In genomic region chrX:74514384-74514783, GRCh38 we compare ENCODE assay signal across 16 cellular contexts.
DNase-seq lines count a peak whose midpoint lies in the region; ATAC-seq and TF ChIP-seq lines count a peak whose summit lies in the region.
"Had no signal": no experiment of that assay in that cellular context is flagged by ENCODE, and none has a peak within 500 bp of the region (broad histone marks: within the 10 kb centered on the region; RNA-seq: fewer than 3 reads in every experiment).

No MANE protein-coding gene starts in this region.

- H3K4me3 Mint-ChIP-seq in endodermal cell = no peak overlapping the region
- H3K4me3 Mint-ChIP-seq in osteocyte (ENCODE audit: unreplicated experiment) = no peak overlapping the region
- H3K4me3 Mint-ChIP-seq: activated CD4-positive, alpha-beta T cell treated with anti-CD3 and anti-CD28 coated beads, Interleukin-2, amount 10 ng/mL, durations not matched to agents 24 days and 14 days; activated CD8-positive, alpha-beta memory T cell treated with anti-CD3 and anti-CD28 coated beads, Interleukin-2, amount 10 ng/mL, durations not matched to agents 7 days and 5 days; activated naive CD8-positive, alpha-beta T cell; immature natural killer cell had no signal

- no peaks in the 10 kb centered on the region for H3K4me1 ChIP-seq in endodermal cell (ENCODE audit: control insufficient read depth, insufficient read depth, low read length)

- H3K27ac Mint-ChIP-seq in endodermal cell = no peak overlapping the region
- H3K27ac Mint-ChIP-seq in osteocyte (ENCODE audit: unreplicated experiment) = no peak overlapping the region
- H3K27ac Mint-ChIP-seq: activated CD4-positive, alpha-beta T cell treated with anti-CD3 and anti-CD28 coated beads, Interleukin-2, amount 10 ng/mL, durations not matched to agents 24 days and 14 days; activated CD8-positive, alpha-beta memory T cell treated with anti-CD3 and anti-CD28 coated beads, Interleukin-2, amount 10 ng/mL, durations not matched to agents 7 days and 5 days; activated naive CD8-positive, alpha-beta T cell; immature natural killer cell had no signal

- H3K9me3 ChIP-seq in endodermal cell (ENCODE audit: control insufficient read depth, low read length) = no peaks in the 10 kb centered on the region

- H3K4me3 ChIP-seq in endodermal cell (ENCODE audit: low read length) = no peak overlapping the region

- H3K36me3 Mint-ChIP-seq in endodermal cell (ENCODE audit: low read depth) = peaks cover 3% of the 10 kb centered on the region
- no peaks in the 10 kb centered on the region for H3K36me3 Mint-ChIP-seq in osteocyte (ENCODE audit: unreplicated experiment)
- H3K36me3 Mint-ChIP-seq: activated CD8-positive, alpha-beta memory T cell treated with anti-CD3 and anti-CD28 coated beads, Interleukin-2, amount 10 ng/mL, durations not matched to agents 7 days and 5 days; activated naive CD8-positive, alpha-beta T cell; immature natural killer cell had no signal

- no peak overlapping the region for H3K27ac ChIP-seq in endodermal cell (ENCODE audit: low read depth, low read length)

- TF ChIP-seq CTCF in endodermal cell (conservative IDR thresholded peaks at IDR 0.05) = no peak
- no peak for TF ChIP-seq CTCF in osteocyte (IDR thresholded peaks at IDR 0.05)
- TF ChIP-seq CTCF in GM20000 (IDR thresholded peaks at IDR 0.05; ENCODE audit: extremely low read depth, missing control alignments) = no peak

- no peak for ATAC-seq in HG03159 (IDR thresholded peaks at IDR 0.05; ENCODE audit: unreplicated experiment)
- ATAC-seq: activated CD8-positive, alpha-beta memory T cell treated with anti-CD3 and anti-CD28 coated beads, Interleukin-2, amount 10 ng/mL, durations not matched to agents 7 days and 5 days had no signal

- WGBS in endodermal cell (ENCODE audit: insufficient coverage in 1 of 2, insufficient read length in 1 of 2), 2 experiments = 0% methylated on average over 1 of the region's 2 CpGs; no CpG with 5 or more reads in 1 of the 2 experiments

- peaks cover 3% of the 10 kb centered on the region for H3K27me3 Mint-ChIP-seq in endodermal cell (ENCODE audit: insufficient read depth)
- H3K27me3 Mint-ChIP-seq in osteocyte (ENCODE audit: unreplicated experiment) = no peaks in the 10 kb centered on the region
- H3K27me3 Mint-ChIP-seq: activated CD4-positive, alpha-beta T cell treated with anti-CD3 and anti-CD28 coated beads, Interleukin-2, amount 10 ng/mL, durations not matched to agents 24 days and 14 days; activated CD8-positive, alpha-beta memory T cell treated with anti-CD3 and anti-CD28 coated beads, Interleukin-2, amount 10 ng/mL, durations not matched to agents 7 days and 5 days; activated naive CD8-positive, alpha-beta T cell had no signal

- no peaks in the 10 kb centered on the region for H3K27me3 ChIP-seq in endodermal cell (ENCODE audit: control insufficient read depth, insufficient read depth, low read length, poor library complexity, severe bottlenecking)

- H3K9me3 Mint-ChIP-seq in endodermal cell (peaks cover 56% of the 10 kb centered on the region), osteocyte (ENCODE audit: unreplicated experiment) (peaks cover 37% of the 10 kb centered on the region)
- H3K9me3 Mint-ChIP-seq: activated CD4-positive, alpha-beta T cell treated with anti-CD3 and anti-CD28 coated beads, Interleukin-2, amount 10 ng/mL, durations not matched to agents 24 days and 14 days; immature natural killer cell had no signal

- no peak overlapping the region for H3K9ac ChIP-seq in endodermal cell (ENCODE audit: extremely low read depth, low read length, poor library complexity, severe bottlenecking)

- H3K4me1 Mint-ChIP-seq in endodermal cell (peaks cover 9% of the 10 kb centered on the region), osteocyte (ENCODE audit: unreplicated experiment) (peaks cover 6% of the 10 kb centered on the region)
- H3K4me1 Mint-ChIP-seq: activated CD4-positive, alpha-beta T cell treated with anti-CD3 and anti-CD28 coated beads, Interleukin-2, amount 10 ng/mL, durations not matched to agents 24 days and 14 days; immature natural killer cell had no signal

- peak; percentile 30 to 36 for DNase-seq in NCI-H524 (lab: John Stamatoyannopoulos, UW)
- DNase-seq in NCI-H524 treated with DMSO at 0.1 percent for 48 hours (lab: John Stamatoyannopoulos, UW) = no peak
- DNase-seq in NCI-H226 = peak; percentile 32
- peak; percentile 70 for DNase-seq in endodermal cell
- DNase-seq in osteocyte (ENCODE audit: extremely low spot score, unreplicated experiment) = peak; percentile 62
- DNase-seq in ecto neural progenitor cell (ENCODE audit: low spot score) = no peak
- DNase-seq in GM20000 (ENCODE audit: low spot score) = no peak
- DNase-seq: activated CD4-positive, alpha-beta T cell treated with anti-CD3 and anti-CD28 coated beads, Interleukin-2, amount 10 ng/mL, durations not matched to agents 24 days and 14 days; activated CD8-positive, alpha-beta memory T cell treated with anti-CD3 and anti-CD28 coated beads, Interleukin-2, amount 10 ng/mL, durations not matched to agents 7 days and 5 days; immature natural killer cell; NCI-H1092 treated with DMSO at 0.1 percent for 48 hours; NCI-H2081; NCI-H526 treated with DMSO at 0.1 percent for 48 hours; nucleus accumbens had no signal

- no peaks in the 10 kb centered on the region for H3K36me3 ChIP-seq in endodermal cell (ENCODE audit: control insufficient read depth, insufficient read depth, low read length)

Comparison
In these comparisons a context has a peak if more than half of its experiments do, and no peak if none do; other contexts are left out.
1. DNase-seq: peak in NCI-H524 (2 of 2), NCI-H226 (single experiment), endodermal cell (single experiment) and osteocyte (single experiment); none in NCI-H524 treated with DMSO at 0.1 percent for 48 hours (single experiment), ecto neural progenitor cell (single experiment) and GM20000 (single experiment).